1 cellular context compared by ENCODE assay signal in the genomic region with DNA sequence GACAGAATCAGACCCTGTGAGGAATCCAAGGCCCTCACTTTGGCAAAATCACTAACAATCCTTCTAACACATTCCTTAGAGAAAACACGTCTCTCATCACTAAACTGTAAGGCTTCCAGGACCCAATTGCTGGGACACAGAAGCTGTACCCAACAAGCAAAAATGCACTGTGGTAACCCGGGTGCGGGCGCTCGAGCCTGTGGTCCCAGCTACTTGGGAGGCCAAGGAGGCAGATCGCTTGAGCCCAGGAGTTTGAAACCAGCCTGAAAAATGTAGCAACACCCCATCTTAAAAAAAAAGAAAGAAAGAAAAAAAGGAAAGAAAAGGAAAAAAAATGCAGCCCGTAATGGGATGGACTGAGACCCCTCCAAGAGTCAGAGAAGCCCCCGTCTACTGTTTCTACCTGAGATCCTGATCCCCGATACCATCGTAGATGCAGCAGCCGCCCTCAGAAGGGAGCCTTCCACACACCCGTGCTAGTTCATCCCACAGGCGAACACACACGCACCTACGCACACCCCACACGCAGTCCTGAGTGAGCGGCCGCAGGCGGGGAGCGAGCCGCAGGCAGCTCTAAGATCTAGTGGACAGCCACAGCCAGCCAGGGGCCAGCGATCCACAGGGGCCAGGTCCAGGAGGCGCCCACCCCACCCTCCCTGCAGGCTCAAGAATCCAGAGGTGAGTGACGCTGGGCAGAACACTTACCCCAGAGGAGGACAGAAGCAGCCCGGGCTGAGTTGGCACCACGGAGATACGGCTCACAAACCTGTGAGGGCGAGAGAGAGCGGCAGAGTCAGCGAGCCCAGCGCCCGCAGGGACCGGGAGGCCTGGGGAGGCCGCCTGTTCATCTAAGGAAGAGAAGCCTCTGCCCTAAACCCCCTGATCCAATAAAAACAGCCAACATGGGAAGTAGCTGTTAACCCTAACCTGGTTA.
TF ChIP-seq lines count a peak whose summit lies in the region.

No MANE protein-coding gene starts in this region.

TF ChIP-seq in HEK293, 187 proteins besides CTCF, POLR2A, EP300 and RAD21:
- no peak for TF ChIP-seq ZNF211 (tag by site-specific recombination; IDR thresholded peaks at IDR 0.05; ENCODE audit: low read depth)
- TF ChIP-seq EGR2 (tag by site-specific recombination; IDR thresholded peaks at IDR 0.05; ENCODE audit: low read depth) = peak; percentile 49; the same call in 1 of the 2 replicates
TF ChIP-seq in HEK293: peak in this region for 1.
